ENCODE assay signal across 1 cellular context in genomic region chr1:18633428-18634155, GRCh38.
TF ChIP-seq lines count a peak whose summit lies in the region.

No MANE protein-coding gene starts in this region.

TF ChIP-seq in endothelial cell of umbilical vein, 7 proteins besides CTCF, POLR2A, EP300 and RAD21:
- TF ChIP-seq GATA2 (IDR thresholded peaks at IDR 0.05; ENCODE audit: insufficient read depth, insufficient read length, low read depth, low read length): no peak
- TF ChIP-seq EZH2 (IDR thresholded peaks at IDR 0.05; ENCODE audit: borderline replicate concordance, low read depth, low read length, severe bottlenecking): peak; percentile 6
